ENCODE assay signal across 25 cellular contexts in the genomic region with DNA sequence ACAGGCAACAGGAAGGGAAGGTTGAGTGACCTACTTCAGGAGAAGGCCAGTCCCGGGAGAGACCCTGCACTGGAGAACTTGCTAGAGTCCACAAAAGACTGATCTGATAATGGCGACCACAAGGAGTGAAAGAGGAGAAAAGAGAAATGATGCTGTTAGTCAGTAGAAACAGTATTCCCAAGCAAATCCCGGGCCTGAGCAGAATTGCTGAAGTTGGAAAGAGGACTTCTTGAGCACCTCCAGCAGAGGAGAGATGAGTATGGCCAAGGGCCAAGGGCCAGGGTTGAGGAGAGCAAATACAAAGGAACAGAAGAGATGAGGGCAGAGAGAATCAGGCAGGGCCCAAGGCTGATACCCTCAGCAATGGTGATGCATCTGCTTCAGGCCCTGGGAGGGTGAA.
"Had no signal": no experiment of that assay in that cellular context is flagged by ENCODE, and none has a peak within 500 bp of the region (broad histone marks: within the 10 kb centered on the region; RNA-seq: fewer than 3 reads in every experiment).

No MANE protein-coding gene starts in this region.

- H3K4me2 ChIP-seq: neural progenitor cell, smooth muscle cell had no signal

- H3K36me3 Mint-ChIP-seq: immature natural killer cell, natural killer cell had no signal

- H3K27ac Mint-ChIP-seq: immature natural killer cell; natural killer cell; nephron progenitor cell; progenitor cell of endocrine pancreas; stimulated activated naive CD8-positive, alpha-beta T cell treated with anti-CD3 and anti-CD28 coated beads, Interleukin-15, Interleukin-2, amounts not matched to agents 100 ng/mL and 50 ng/mL, for 24 hours had no signal

- H3K27me3 ChIP-seq: heart left ventricle, neural progenitor cell, ovary, right atrium auricular region, right lobe of liver, thyroid gland, upper lobe of right lung had no signal

- H3K27me3 Mint-ChIP-seq: stimulated activated naive CD8-positive, alpha-beta T cell treated with anti-CD3 and anti-CD28 coated beads, Interleukin-15, Interleukin-2, amounts not matched to agents 100 ng/mL and 50 ng/mL, for 24 hours had no signal

- H3K4me3 Mint-ChIP-seq: immature natural killer cell; natural killer cell; nephron progenitor cell; neural progenitor cell; stimulated activated naive CD8-positive, alpha-beta T cell treated with anti-CD3 and anti-CD28 coated beads, Interleukin-15, Interleukin-2, amounts not matched to agents 100 ng/mL and 50 ng/mL, for 24 hours had no signal

- H3K4me1 ChIP-seq: heart left ventricle, left ventricle myocardium inferior, neural progenitor cell, right atrium auricular region, right lobe of liver, thyroid gland, upper lobe of right lung had no signal

- H3K9me3 Mint-ChIP-seq: immature natural killer cell had no signal

- H3K4me3 ChIP-seq: heart left ventricle, left ventricle myocardium inferior, neural progenitor cell, ovary, right atrium auricular region, right lobe of liver, smooth muscle cell, thyroid gland, upper lobe of right lung had no signal

- H3K4me1 Mint-ChIP-seq: immature natural killer cell, natural killer cell had no signal

- ATAC-seq: heart left ventricle, natural killer cell, right lobe of liver, upper lobe of right lung had no signal

- H3K9ac ChIP-seq: neural progenitor cell had no signal

- DNase-seq: heart left ventricle; hypothalamus; immature natural killer cell; kidney; left ventricle myocardium inferior; mesenchymal stem cell; natural killer cell; nephron progenitor cell; occipital lobe; ovary; right lobe of liver; stimulated activated CD4-positive, alpha-beta T cell treated with anti-CD3 and anti-CD28 coated beads, Interleukin-1b, Interleukin-23, amount 100 ng/mL, for 48 hours; stimulated activated CD4-positive, alpha-beta T cell treated with anti-CD3 and anti-CD28 coated beads, Interleukin-2, amount 100 ng/mL, for 48 hours; stimulated activated CD4-positive, alpha-beta T cell treated with anti-CD3 and anti-CD28 coated beads, Interleukin-4, amount 100 ng/mL, for 4 hours; stimulated activated CD8-positive, alpha-beta memory T cell treated with anti-CD3 and anti-CD28 coated beads, Interleukin-4, amount 100 ng/mL, for 48 hours; stimulated activated naive CD4-positive, alpha-beta T cell; substantia nigra; thyroid gland; upper lobe of right lung had no signal

- H3K36me3 ChIP-seq: neural progenitor cell, neutrophil, ovary, right lobe of liver had no signal

- H2AFZ ChIP-seq: neural progenitor cell had no signal

- H3K27ac ChIP-seq: heart left ventricle, left ventricle myocardium inferior, neural progenitor cell, neutrophil, ovary, right atrium auricular region, right lobe of liver, thyroid gland, upper lobe of right lung had no signal

- H3K9me3 ChIP-seq: neutrophil, ovary, right lobe of liver, thyroid gland, upper lobe of right lung had no signal
